In genomic region chr10:117543245-117543998, GRCh38 we compare ENCODE assay signal across 1 cellular context.
TF ChIP-seq lines count a peak whose summit lies in the region.

No MANE protein-coding gene starts in this region.

TF ChIP-seq in HEK293, 187 proteins besides CTCF, POLR2A, EP300 and RAD21 (continued from another document):
- TF ChIP-seq ZNF302 (tag by site-specific recombination; IDR thresholded peaks at IDR 0.05; ENCODE audit: low read depth) (no peak), ZNF624 (tag by site-specific recombination; IDR thresholded peaks at IDR 0.05) (no peak), ZNF16 (tag by site-specific recombination; IDR thresholded peaks at IDR 0.05; ENCODE audit: low read depth) (no peak), PRDM1 (tag by site-specific recombination; IDR thresholded peaks at IDR 0.05) (no peak), RBAK (tag by site-specific recombination; IDR thresholded peaks at IDR 0.05) (no peak), KLF8 (tag by site-specific recombination; IDR thresholded peaks at IDR 0.05) (peak; percentile 97), ZNF280D (tag by site-specific recombination; IDR thresholded peaks at IDR 0.05) (no peak), ZBTB1 (tag by site-specific recombination; IDR thresholded peaks at IDR 0.05) (no peak), ZNF146 (tag by site-specific recombination; IDR thresholded peaks at IDR 0.05) (no peak), ZIC2 (tag by site-specific recombination; IDR thresholded peaks at IDR 0.05) (no peak; the same call in 1 of the 2 replicates), ZNF473 (tag by site-specific recombination; IDR thresholded peaks at IDR 0.05) (no peak), ZFP37 (tag by site-specific recombination; IDR thresholded peaks at IDR 0.05) (peak; percentile 91), ZNF133 (tag by site-specific recombination; IDR thresholded peaks at IDR 0.05) (no peak), ZNF174 (tag by site-specific recombination; IDR thresholded peaks at IDR 0.05) (no peak), ZNF239 (tag by site-specific recombination; IDR thresholded peaks at IDR 0.05) (no peak), ZNF366 (tag by site-specific recombination; conservative IDR thresholded peaks at IDR 0.05) (no peak), ZNF521 (tag by site-specific recombination; IDR thresholded peaks at IDR 0.05) (no peak), ZNF433 (tag by site-specific recombination; IDR thresholded peaks at IDR 0.05; ENCODE audit: low read depth) (no peak), ZSCAN16 (tag by site-specific recombination; IDR thresholded peaks at IDR 0.05) (0 out of 2 replicates have a peak, but pooled peaks have one; percentile 25), GLI4 (tag by site-specific recombination; IDR thresholded peaks at IDR 0.05) (peak; percentile 51; the same call in 1 of the 2 replicates), ZNF266 (tag by site-specific recombination; IDR thresholded peaks at IDR 0.05; ENCODE audit: low read depth) (no peak), HOXD13 (CRISPR knock-in tag; IDR thresholded peaks at IDR 0.05; ENCODE audit: borderline replicate concordance) (peak; percentile 22; the same call in 1 of the 2 replicates), KLF1 (tag by site-specific recombination; IDR thresholded peaks at IDR 0.05) (peak; percentile 74), HOXA7 (CRISPR knock-in tag; IDR thresholded peaks at IDR 0.05; ENCODE audit: borderline replicate concordance) (no peak), ZNF629 (tag by site-specific recombination; IDR thresholded peaks at IDR 0.05) (no peak), ZNF76 (tag by site-specific recombination; IDR thresholded peaks at IDR 0.05; ENCODE audit: borderline replicate concordance, low read depth) (peak; percentile 24; the same call in 1 of the 2 replicates), SETDB1 (IDR thresholded peaks at IDR 0.05; ENCODE audit: insufficient read length, low read length) (no peak), EGR2 (tag by site-specific recombination; IDR thresholded peaks at IDR 0.05; ENCODE audit: low read depth) (peak; percentile 81), ZSCAN23 (tag by site-specific recombination; IDR thresholded peaks at IDR 0.05) (no peak), ZEB2 (tag by site-specific recombination; IDR thresholded peaks at IDR 0.05) (peak; percentile 54; the same call in 1 of the 2 replicates), ZFP3 (tag by site-specific recombination; IDR thresholded peaks at IDR 0.05; ENCODE audit: low read depth) (no peak), ZNF692 (tag by site-specific recombination; IDR thresholded peaks at IDR 0.05) (0 out of 2 replicates have a peak, but pooled peaks have one; percentile 47), ZNF398 (tag by site-specific recombination; IDR thresholded peaks at IDR 0.05) (peak; percentile 10; the same call in 1 of the 2 replicates), ZNF274 (IDR thresholded peaks at IDR 0.05; ENCODE audit: low read length) (no peak), ZNF274 (tag by site-specific recombination; IDR thresholded peaks at IDR 0.05; ENCODE audit: borderline replicate concordance) (no peak), ZNF501 (tag by site-specific recombination; IDR thresholded peaks at IDR 0.05) (peak; percentile 90; the same call in 1 of the 2 replicates), ZBTB11 (tag by site-specific recombination; conservative IDR thresholded peaks at IDR 0.05; ENCODE audit: low read depth) (no peak; the same call in 1 of the 2 replicates)
